In genomic region chr12:91743727-91744126, GRCh38 we compare ENCODE assay signal across 17 cellular contexts.
DNase-seq lines count a peak whose midpoint lies in the region; ATAC-seq lines count a peak whose summit lies in the region.
"Had no signal": no experiment of that assay in that cellular context is flagged by ENCODE, and none has a peak within 500 bp of the region (broad histone marks: within the 10 kb centered on the region; RNA-seq: fewer than 3 reads in every experiment).

No MANE protein-coding gene starts in this region.

- H3K27ac ChIP-seq in substantia nigra (ENCODE audit: low read depth, low read length, poor library complexity, severe bottlenecking): peak overlapping the region; percentile 21
- H3K27ac ChIP-seq: HL-60, PC-9 had no signal

- in situ Hi-C loops in G401 (cut with HindIII; ENCODE audit: low sequenced_read_pairs): no loop called here

- DNase-seq in G401 (ENCODE audit: low spot score) (peak; percentile 44), SK-N-DZ (ENCODE audit: low spot score) (peak; percentile 21), inferior parietal cortex (ENCODE audit: extremely low spot score) (peak; percentile 33), substantia nigra (lab: John Stamatoyannopoulos, UW) (peak in 3 of 49 donors; percentile 1 to 4 (median 3)), AG08395 (ENCODE audit: low spot score) (no peak), left lobe of liver (ENCODE audit: low spot score) (no peak)
- no peak for DNase-seq in stimulated activated CD4-positive, alpha-beta T cell treated with anti-CD3 and anti-CD28 coated beads, Interleukin-12 subunit alpha, Interleukin-12 subunit beta, amount 100 ng/mL, for 4 hours
- DNase-seq: ACHN; CD8-positive, alpha-beta T cell; HFFc6; NCI-H1436 treated with DMSO at 0.1 percent for 48 hours; NCI-H2081 treated with DMSO at 0.1 percent for 48 hours; NCI-H2227 treated with DMSO at 0.1 percent for 48 hours; NCI-H69; PC-9; Right ventricle myocardium superior had no signal

- no peak for ATAC-seq in left lobe of liver
- ATAC-seq: CD8-positive, alpha-beta T cell had no signal

Comparison
In these comparisons a context has a peak if more than half of its experiments do, and no peak if none do; other contexts are left out.
1. DNase-seq: peak in G401 (single experiment), SK-N-DZ (single experiment) and inferior parietal cortex (single experiment); none in stimulated activated CD4-positive, alpha-beta T cell treated with anti-CD3 and anti-CD28 coated beads, Interleukin-12 subunit alpha, Interleukin-12 subunit beta, amount 100 ng/mL, for 4 hours (single experiment), AG08395 (single experiment) and left lobe of liver (single experiment).